ENCODE assay signal across 30 cellular contexts in genomic region chr17:52154466-52154865, GRCh38. TPM values are rescaled to one million over a fixed set of nuclear protein-coding genes. Genes with fewer than 3 reads are reported as not detected.
DNase-seq lines count a peak whose midpoint lies in the region; ATAC-seq, FAIRE-seq and TF ChIP-seq lines count a peak whose summit lies in the region.
"Had no signal": no experiment of that assay in that cellular context is flagged by ENCODE, and none has a peak within 500 bp of the region (broad histone marks: within the 10 kb centered on the region; RNA-seq: fewer than 3 reads in every experiment).

No MANE protein-coding gene starts in this region.

- peaks cover 6% of the 10 kb centered on the region for H3F3A ChIP-seq in smooth muscle cell (ENCODE audit: low read depth)

- peaks cover 22% of the 10 kb centered on the region for H3K27me3 ChIP-seq in bronchial epithelial cell (ENCODE audit: control insufficient read depth, insufficient read depth, low read length)
- peaks cover 14% of the 10 kb centered on the region for H3K27me3 ChIP-seq in keratinocyte (ENCODE audit: control insufficient read depth, extremely low read depth, insufficient read depth, low read length)
- H3K27me3 ChIP-seq in smooth muscle cell (ENCODE audit: low read depth) = peaks cover 48% of the 10 kb centered on the region
- H3K27me3 ChIP-seq in right cardiac atrium (ENCODE audit: control insufficient read depth, insufficient read depth) = no peaks in the 10 kb centered on the region
- H3K27me3 ChIP-seq: BLaER1 had no signal

- H3K9me1 ChIP-seq in keratinocyte (ENCODE audit: control insufficient read depth, extremely low read depth, insufficient read depth, low read length) = no peaks in the 10 kb centered on the region

- TF ChIP-seq CTCF in bronchial epithelial cell (IDR thresholded peaks at IDR 0.05; ENCODE audit: insufficient read depth, low read length, severe bottlenecking) (no peak), keratinocyte (optimal IDR thresholded peaks at IDR 0.05 in 1 of 3, IDR thresholded peaks at IDR 0.05 in 1 of 3, conservative IDR thresholded peaks at IDR 0.05 in 1 of 3; ENCODE audit: extremely low read depth in 1 of 3, insufficient read depth in 2 of 3, low read length in 3 of 3) (no peak), smooth muscle cell (IDR thresholded peaks at IDR 0.05; ENCODE audit: borderline replicate concordance, insufficient read depth, poor library complexity, severe bottlenecking) (no peak), mucosa of descending colon (IDR thresholded peaks at IDR 0.05) (no peak)

- ATAC-seq in mucosa of descending colon = no peak
- ATAC-seq in HG02981 (IDR thresholded peaks at IDR 0.05; ENCODE audit: unreplicated experiment) = no peak
- ATAC-seq in right cardiac atrium = no peak

- FAIRE-seq in bronchial epithelial cell (lab: Jason Lieb, UNC) = peak; percentile 91
- FAIRE-seq in keratinocyte (lab: Jason Lieb, UNC) = peak; percentile 34
- FAIRE-seq: A204.1, G401.6, GM12891, GM19239 had no signal

- no peaks in the 10 kb centered on the region for H3K9me3 ChIP-seq in keratinocyte (ENCODE audit: control insufficient read depth, low read depth, low read length)
- no peaks in the 10 kb centered on the region for H3K9me3 ChIP-seq in smooth muscle cell (replicated peaks; ENCODE audit: low read depth)
- no peaks in the 10 kb centered on the region for H3K9me3 ChIP-seq in mucosa of descending colon
- no peaks in the 10 kb centered on the region for H3K9me3 ChIP-seq in right cardiac atrium (ENCODE audit: control insufficient read depth, low read length)
- H3K9me3 ChIP-seq: BE2C had no signal

- H3K79me2 ChIP-seq in keratinocyte (ENCODE audit: control insufficient read depth, insufficient read depth, low read length) = no peaks in the 10 kb centered on the region
- H3K79me2 ChIP-seq in smooth muscle cell (ENCODE audit: low read depth) = no peaks in the 10 kb centered on the region

- H2AFZ ChIP-seq in keratinocyte (ENCODE audit: control insufficient read depth, low read length) = no peak overlapping the region
- H2AFZ ChIP-seq in smooth muscle cell (ENCODE audit: low read depth) = no peak overlapping the region

- no peaks in the 10 kb centered on the region for H4K20me1 ChIP-seq in keratinocyte (ENCODE audit: control insufficient read depth, extremely low read depth, insufficient read depth, low read length)
- no peaks in the 10 kb centered on the region for H4K20me1 ChIP-seq in smooth muscle cell (ENCODE audit: low read depth)
- H4K20me1 ChIP-seq: BLaER1 had no signal

- H3K9ac ChIP-seq in keratinocyte (ENCODE audit: control insufficient read depth, extremely low read depth, insufficient read depth, low read length) = no peak overlapping the region
- H3K9ac ChIP-seq in smooth muscle cell (ENCODE audit: low read depth) = no peak overlapping the region
- H3K9ac ChIP-seq: BLaER1 had no signal

- H3K4me1 ChIP-seq in keratinocyte (ENCODE audit: control insufficient read depth, extremely low read depth, insufficient read depth, low read length) (peaks cover 43% of the 10 kb centered on the region), smooth muscle cell (ENCODE audit: low read depth) (no peaks in the 10 kb centered on the region), mucosa of descending colon (ENCODE audit: low read depth) (no peaks in the 10 kb centered on the region), right cardiac atrium (ENCODE audit: control insufficient read depth, insufficient read depth, low read length) (no peaks in the 10 kb centered on the region)
- H3K4me1 ChIP-seq: BLaER1 had no signal

- no peak overlapping the region for H3K27ac ChIP-seq in keratinocyte (ENCODE audit: control insufficient read depth, insufficient read depth, low read length)
- no peak overlapping the region for H3K27ac ChIP-seq in smooth muscle cell (ENCODE audit: low read depth)
- no peak overlapping the region for H3K27ac ChIP-seq in right cardiac atrium (ENCODE audit: low read length)
- H3K27ac ChIP-seq: BLaER1 had no signal

- H3K4me3 ChIP-seq in bronchial epithelial cell (ENCODE audit: low read depth, low read length) (no peak overlapping the region), keratinocyte (ENCODE audit: control insufficient read depth in 2 of 3, extremely low read depth in 1 of 3, insufficient read depth in 2 of 3, low read depth in 1 of 3, low read length in 3 of 3) (no peak overlapping the region), smooth muscle cell (no peak overlapping the region), mucosa of descending colon (no peak overlapping the region), right cardiac atrium (ENCODE audit: low read length) (no peak overlapping the region)
- H3K4me3 ChIP-seq: BLaER1 had no signal

- intact Hi-C loops in mucosa of descending colon (cut with DNase I, micrococcal nuclease) (no loop called here), right cardiac atrium (cut with DNase I) (no loop called here)

- no peak overlapping the region for H3K4me2 ChIP-seq in keratinocyte (ENCODE audit: control insufficient read depth, extremely low read depth, insufficient read depth, low read depth, low read length)
- H3K4me2 ChIP-seq in smooth muscle cell = peak overlapping the region; percentile 25
- H3K4me2 ChIP-seq: BLaER1 had no signal

- H3K36me3 ChIP-seq in bronchial epithelial cell (ENCODE audit: control insufficient read depth, insufficient read depth, low read length) (no peaks in the 10 kb centered on the region), keratinocyte (ENCODE audit: control insufficient read depth in 2 of 2, extremely low read depth in 1 of 2, insufficient read depth in 2 of 2, low read length in 2 of 2) (no peaks in the 10 kb centered on the region), smooth muscle cell (ENCODE audit: low read depth) (no peaks in the 10 kb centered on the region), mucosa of descending colon (ENCODE audit: low read depth) (no peaks in the 10 kb centered on the region)
- H3K36me3 ChIP-seq: BE2C, BLaER1 had no signal

- dilution Hi-C loops in keratinocyte (cut with MboI; ENCODE audit: extremely low pct_ligation_motif_present, low sequenced_read_pairs) = no loop called here

- WGBS in smooth muscle cell (ENCODE audit: low lambda C conversion rate) = 40% methylated on average over 4 of the region's 4 CpGs
- WGBS in right cardiac atrium = 55% methylated on average over 4 of the region's 4 CpGs

- DNase-seq in bronchial epithelial cell (ENCODE audit: low read depth) (no peak), keratinocyte (ENCODE audit: low read depth, low spot score) (no peak), smooth muscle cell (lab: John Stamatoyannopoulos, UW; ENCODE audit: unreplicated experiment) (no peak), mucosa of descending colon (no peak), right cardiac atrium (no peak), NCI-H774 (lab: John Stamatoyannopoulos, UW) (no peak)
- DNase-seq: 8988T; ACHN; BE2C; CD4-positive, alpha-beta memory T cell; CD4-positive, CD25-positive, alpha-beta regulatory T cell; CD8-positive, alpha-beta memory T cell; COR-L47; DMS 273 treated with DMSO at 0.1 percent for 48 hours; DMS153; DMS53; DMS79; DND-41; EL; GF-D8 had no signal

RNA-seq across cellular contexts. Expression of gene CA10, which starts 4.0 kb away (rescaled TPM):
- total RNA-seq in bronchial epithelial cell = not detected in 2 replicates
- 0.80 to 2.9 TPM (median 2.2 TPM) in 3 replicates for polyA plus RNA-seq in keratinocyte
- polyA plus RNA-seq in keratinocyte (2011; ENCODE audit: low read depth) = not detected
- polyA plus RNA-seq in keratinocyte (2011; cell fraction: cytosol; rRNA removed) = 1.5 and 2.2 TPM in 2 replicates
- 1.6 TPM in 2 replicates for polyA plus RNA-seq in keratinocyte (2011; cell fraction: nucleus; rRNA removed)
- polyA plus RNA-seq in keratinocyte (2012; ENCODE audit: low replicate concordance) = 1.7 TPM in 1 of 2 replicates, not detected in the other
- polyA minus RNA-seq in keratinocyte = 0.63 to 8.3 TPM (median 2.6 TPM) in 3 replicates
- polyA minus RNA-seq in keratinocyte (2011; cell fraction: cytosol; rRNA and poly(A)+ RNA removed) = 1.5 TPM
- 1.7 and 3.3 TPM in 2 replicates for polyA minus RNA-seq in keratinocyte (2011; cell fraction: nucleus; rRNA and poly(A)+ RNA removed)
- 0.54 TPM in 1 of 2 replicates, not detected in the other for total RNA-seq in smooth muscle cell
- polyA plus RNA-seq in smooth muscle cell = not detected in 2 replicates
- total RNA-seq in mucosa of descending colon = 1 to 10 TPM in 1 of 3 donors, under 1 TPM in 2; 0.46 to 1.2 (median 0.64) TPM
- not detected for total RNA-seq in right cardiac atrium
- 0.05 TPM for polyA plus RNA-seq in right cardiac atrium
- total RNA-seq: A673; CD4-positive, alpha-beta memory T cell; CD4-positive, CD25-positive, alpha-beta regulatory T cell; Daoy had no signal
- polyA plus RNA-seq: AG04450; CD14-positive monocyte; CD4-positive, CD25-positive, alpha-beta regulatory T cell; CD8-positive, alpha-beta memory T cell had no signal
